1 cellular context compared by ENCODE assay signal in the genomic region with DNA sequence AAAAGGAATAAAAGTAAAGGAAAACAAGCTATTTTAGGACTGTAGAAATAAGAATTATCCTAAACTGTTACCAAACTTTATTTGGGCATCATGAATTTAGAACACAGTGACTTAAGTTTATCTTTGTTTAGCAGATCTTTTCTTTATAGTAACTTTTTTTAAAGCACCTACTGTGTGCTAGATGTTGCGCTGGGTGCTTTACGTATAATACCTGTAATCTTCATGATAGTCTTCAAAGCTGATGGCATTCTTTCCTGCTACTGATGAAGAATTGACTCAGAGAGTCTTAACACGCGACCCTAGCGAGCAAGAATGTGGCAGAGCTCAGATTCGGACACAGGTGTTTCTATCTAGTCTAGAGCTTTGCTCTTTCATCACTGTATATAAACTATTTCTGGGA.
TF ChIP-seq lines count a peak whose summit lies in the region.

No MANE protein-coding gene starts in this region.

TF ChIP-seq in HepG2, 621 proteins besides CTCF, POLR2A, EP300 and RAD21:
- TF ChIP-seq RBM22 (optimal IDR thresholded peaks at IDR 0.05; ENCODE audit: low read length), result peak; percentile 44
- TF ChIP-seq ZKSCAN1 (IDR thresholded peaks at IDR 0.05; ENCODE audit: low read length), result peak; percentile 94
- TF ChIP-seq, protein P1, sequence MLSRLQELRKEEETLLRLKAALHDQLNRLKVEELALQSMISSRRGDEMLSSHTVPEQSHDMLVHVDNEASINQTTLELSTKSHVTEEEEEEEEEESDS (CRISPR knock-in tag; IDR thresholded peaks at IDR 0.05; ENCODE audit: borderline replicate concordance), result no peak
